8 cellular contexts compared by ENCODE assay signal in genomic region chr3:126083511-126083912, GRCh38. TPM values are rescaled to one million over a fixed set of nuclear protein-coding genes. Genes with fewer than 3 reads are reported as not detected.
DNase-seq lines count a peak whose midpoint lies in the region; ATAC-seq and TF ChIP-seq lines count a peak whose summit lies in the region.

No MANE protein-coding gene starts in this region.

- peak overlapping the region; percentile 75 for H3K9ac ChIP-seq in trophoblast cell (ENCODE audit: low read length)

- peak overlapping the region; percentile 55 for H2AFZ ChIP-seq in trophoblast cell (ENCODE audit: insufficient read depth, low read length, poor library complexity)

- peak overlapping the region; percentile 72 for H3K4me2 ChIP-seq in trophoblast cell (ENCODE audit: low read length)

- peak overlapping the region; percentile 3 for H3K27ac ChIP-seq in trophoblast cell (ENCODE audit: low read depth, low read length)

- H3K18ac ChIP-seq in trophoblast cell (ENCODE audit: low read length) = peak overlapping the region; percentile 83

- peak overlapping the region; percentile 20 for H4K12ac ChIP-seq in trophoblast cell (ENCODE audit: low read depth, low read length)

- TF ChIP-seq POLR2A in GM18505 (IDR thresholded peaks at IDR 0.05; ENCODE audit: borderline replicate concordance, extremely low read depth, insufficient read depth, insufficient read length) = no peak

- H4K91ac ChIP-seq in trophoblast cell (ENCODE audit: low read depth, low read length) = peak overlapping the region; percentile 36

- H3K4me3 ChIP-seq in trophoblast cell (ENCODE audit: low read depth, low read length) = peak overlapping the region; percentile 73

- peaks cover 2% of the 10 kb centered on the region for H3K79me2 ChIP-seq in trophoblast cell (ENCODE audit: control insufficient read depth, insufficient read depth, low read length, poor library complexity)

- WGBS in trophoblast cell (ENCODE audit: extremely low coverage, insufficient coverage, insufficient read length) = no CpG with 5 or more reads among the region's 30 CpGs

- H3K4me1 ChIP-seq in trophoblast cell (ENCODE audit: control insufficient read depth in 1 of 2, insufficient read depth in 2 of 2, low read length in 2 of 2) = peaks cover 0 to 6% of the 10 kb centered on the region in 2 experiments

- no peak overlapping the region for H2BK12ac ChIP-seq in trophoblast cell (ENCODE audit: low read length)

- no peak overlapping the region for H2BK5ac ChIP-seq in trophoblast cell (ENCODE audit: low read depth, low read length, poor library complexity)

- peaks cover 0 to 1% of the 10 kb centered on the region in 2 experiments for H3K36me3 ChIP-seq in trophoblast cell (ENCODE audit: control insufficient read depth in 1 of 2, insufficient read depth in 2 of 2, low read length in 2 of 2)

- peak overlapping the region; percentile 49 for H2BK120ac ChIP-seq in trophoblast cell (ENCODE audit: insufficient read depth, low read length, poor library complexity)

- peaks cover 11% of the 10 kb centered on the region for H3K79me1 ChIP-seq in trophoblast cell (ENCODE audit: low read length)

- H3K14ac ChIP-seq in trophoblast cell (ENCODE audit: low read length) = peak overlapping the region; percentile 57

- H3K4ac ChIP-seq in trophoblast cell (ENCODE audit: low read depth, low read length) = peak overlapping the region; percentile 4

- no peak overlapping the region for H3K23ac ChIP-seq in trophoblast cell (ENCODE audit: low read length)

- H3K9me3 ChIP-seq in trophoblast cell (ENCODE audit: insufficient read depth, low read depth, low read length) = peaks cover 1% of the 10 kb centered on the region

- H2AK5ac ChIP-seq in trophoblast cell (ENCODE audit: low read length) = no peak overlapping the region

- intact Hi-C loops in head of caudate nucleus (cut with DNase I) = loop anchor here (10.0 kb wide), 1 partner anchor 109 kb away; no protein-coding TSS in a partner anchor

- DNase-seq in AG08395 (ENCODE audit: low spot score) (peak; percentile 31), NCI-H2171 treated with DMSO at 0.1 percent for 48 hours (lab: John Stamatoyannopoulos, UW) (peak; percentile 58), activated gamma-delta T cell (lab: John Stamatoyannopoulos, UW) (peak; percentile 55), head of caudate nucleus (peak in 34 of 42 donors; percentile 22 to 66 (median 44)), trophoblast cell (peak; percentile 38 to 63)

- no peaks in the 10 kb centered on the region for H3K27me3 ChIP-seq in trophoblast cell (ENCODE audit: insufficient read depth, low read length)

- peak; percentile 20 for ATAC-seq in GM18505 (IDR thresholded peaks at IDR 0.05; ENCODE audit: unreplicated experiment)
- peak; percentile 42 for ATAC-seq in HG02973 (IDR thresholded peaks at IDR 0.05; ENCODE audit: unreplicated experiment)
- ATAC-seq in HG03378 (IDR thresholded peaks at IDR 0.05; ENCODE audit: unreplicated experiment) = no peak

- H4K8ac ChIP-seq in trophoblast cell (ENCODE audit: low read depth, low read length) = peak overlapping the region; percentile 89

RNA-seq across cellular contexts. Expression of gene SLC41A3, which starts 0.4 kb away (rescaled TPM):
- 26.0 and 27.7 TPM in 2 replicates for polyA plus RNA-seq in trophoblast cell (2013)
